Comparison of ENCODE assay signal across 18 cellular contexts in the genomic region with DNA sequence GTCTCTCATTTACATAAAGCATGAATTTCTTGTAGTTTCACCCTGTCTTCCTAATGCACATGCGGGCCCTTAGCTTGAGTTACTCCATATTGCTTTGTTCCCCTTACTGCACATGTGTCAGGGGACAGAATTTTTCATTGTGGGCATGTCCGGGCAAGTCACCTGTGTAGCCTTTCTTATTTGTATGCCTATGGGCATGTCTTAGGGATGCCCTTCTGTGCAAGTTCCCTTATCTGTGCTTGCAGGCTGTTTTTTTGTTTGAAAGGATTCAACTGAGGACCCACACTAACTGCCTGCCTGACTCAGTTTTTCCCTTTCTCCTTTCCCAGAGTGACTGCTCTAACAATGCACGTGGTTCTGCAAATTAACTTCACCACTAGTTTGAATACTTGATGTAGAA.
DNase-seq lines count a peak whose midpoint lies in the region; ATAC-seq, FAIRE-seq and TF ChIP-seq lines count a peak whose summit lies in the region.
"Had no signal": no experiment of that assay in that cellular context is flagged by ENCODE, and none has a peak within 500 bp of the region (broad histone marks: within the 10 kb centered on the region; RNA-seq: fewer than 3 reads in every experiment).

No MANE protein-coding gene starts in this region.

- H3K9me1 ChIP-seq in IMR-90 (ENCODE audit: insufficient read depth, low read length), result no peaks in the 10 kb centered on the region

- H3K79me1 ChIP-seq in IMR-90 (ENCODE audit: low read depth in 1 of 2, low read length in 2 of 2) (no peaks in the 10 kb centered on the region), H1 (ENCODE audit: low read depth, low read length) (no peaks in the 10 kb centered on the region)

- DNase-seq in GDM1 (lab: John Stamatoyannopoulos, UW) (peak; percentile 2), IMR-90 (no peak), H1 (ENCODE audit: low read depth in 1 of 2, low spot score in 2 of 2) (no peak), foreskin keratinocyte (peak; percentile 9 to 30), NCI-H446 treated with DMSO at 0.1 percent for 48 hours (lab: John Stamatoyannopoulos, UW) (no peak), cortex of kidney (lab: John Stamatoyannopoulos, UW) (no peak), NCI-H510A (lab: John Stamatoyannopoulos, UW) (no peak), posterior cingulate gyrus (no peak)
- DNase-seq: ACHN; BE2C; C1 segment of cervical spinal cord; Caco-2; CD4-positive, CD25-positive, alpha-beta regulatory T cell; DMS153; DMS79; GF-D8 had no signal

- H3K4me3 ChIP-seq in IMR-90 (ENCODE audit: insufficient read depth, low read depth, low read length) (no peak overlapping the region), H1 (ENCODE audit: extremely low read depth in 1 of 4, insufficient read depth in 2 of 4, low read depth in 3 of 4, low read length in 4 of 4) (no peak overlapping the region)
- H3K4me3 ChIP-seq: HAP-1, K562 had no signal

- H3K4me2 ChIP-seq in IMR-90 (ENCODE audit: low read depth, low read length) (no peak overlapping the region), H1 (ENCODE audit: insufficient read depth in 1 of 2, low read depth in 2 of 2, low read length in 2 of 2) (no peak overlapping the region)

- no peak overlapping the region for H2AK5ac ChIP-seq in IMR-90 (ENCODE audit: low read depth, low read length)
- H2AK5ac ChIP-seq in H1 (ENCODE audit: low read depth, low read length), result no peak overlapping the region

- in situ Hi-C loops in IMR-90 (cut with MboI; ENCODE audit: low sequenced_read_pairs), result no loop called here

- TF ChIP-seq RAD21 in IMR-90 (IDR thresholded peaks at IDR 0.05; ENCODE audit: low read length) (no peak), H1 (IDR thresholded peaks at IDR 0.05 in 1 of 2, conservative IDR thresholded peaks at IDR 0.05 in 1 of 2; ENCODE audit: low read depth in 2 of 2, low read length in 2 of 2) (no peak)

- H2BK20ac ChIP-seq in IMR-90 (ENCODE audit: low read depth, low read length), result no peak overlapping the region
- H2BK20ac ChIP-seq in H1 (ENCODE audit: low read length), result no peak overlapping the region

- TF ChIP-seq POLR2A in IMR-90 (IDR thresholded peaks at IDR 0.05; ENCODE audit: low read depth, low read length) (no peak), H1 (IDR thresholded peaks at IDR 0.05; ENCODE audit: control extremely low read depth in 1 of 2, low read depth in 2 of 2, low read length in 2 of 2) (no peak)

- no peaks in the 10 kb centered on the region for H3K4me1 ChIP-seq in IMR-90 (ENCODE audit: control insufficient read depth, insufficient read depth, low read length)
- peaks cover 0 to 6% (median under 1%) of the 10 kb centered on the region in 4 experiments; a peak in 2 of 7 replicates for H3K4me1 ChIP-seq in H1 (replicated peaks in 1 of 4; ENCODE audit: control insufficient read depth in 3 of 4, insufficient read depth in 4 of 4, low read length in 3 of 4)
- no peaks in the 10 kb centered on the region for H3K4me1 ChIP-seq in foreskin keratinocyte
- H3K4me1 ChIP-seq: BE2C, Caco-2, HAP-1 had no signal

- no peaks in the 10 kb centered on the region for H4K20me1 ChIP-seq in IMR-90 (ENCODE audit: insufficient read depth, low read length)
- no peaks in the 10 kb centered on the region for H4K20me1 ChIP-seq in H1 (replicated peaks in 1 of 2; ENCODE audit: control insufficient read depth in 1 of 2, insufficient read depth in 2 of 2, low read length in 2 of 2)

- no peaks in the 10 kb centered on the region for H3K23me2 ChIP-seq in H1 (ENCODE audit: low read depth, low read length)

- intact Hi-C loops in IMR-90 (cut with micrococcal nuclease) (loop anchor here (10.0 kb wide), 1 partner anchor 1570 kb away; no protein-coding TSS in a partner anchor), posterior cingulate gyrus (cut with DNase I) (loop anchor here (5.0 kb wide), 1 partner anchor 1397 kb away; no protein-coding TSS in a partner anchor)

- H3K9me3 ChIP-seq in IMR-90 (ENCODE audit: control insufficient read depth, insufficient read depth, low read length), result no peaks in the 10 kb centered on the region
- peaks cover 14 to 21% of the 10 kb centered on the region in 2 experiments; a peak in 3 of 4 replicates for H3K9me3 ChIP-seq in H1 (ENCODE audit: insufficient read depth in 2 of 2, low read depth in 1 of 2, low read length in 1 of 2)
- H3K9me3 ChIP-seq: BE2C, Caco-2, HAP-1 had no signal

- H2BK12ac ChIP-seq in H1 (ENCODE audit: low read depth, low read length), result no peak overlapping the region

- H3K79me2 ChIP-seq in H1 (ENCODE audit: control insufficient read depth in 1 of 2, insufficient read depth in 2 of 2, low read length in 2 of 2), result no peaks in the 10 kb centered on the region

- H4K5ac ChIP-seq in IMR-90 (ENCODE audit: low read depth, low read length), result peak overlapping the region; percentile 48; the same call in 1 of the 2 replicates
- H4K5ac ChIP-seq in H1 (ENCODE audit: insufficient read length, low read depth, low read length), result no peak overlapping the region

- no CpG with 5 or more reads among the region's 3 CpGs for WGBS in IMR-90 (ENCODE audit: extremely low coverage in 2 of 2, insufficient read length in 1 of 2), 2 experiments
- WGBS in H1 (ENCODE audit: extremely low coverage in 1 of 2, insufficient coverage in 1 of 2, insufficient read length in 1 of 2, insufficient replicate concordance in 2 of 2, low coverage in 1 of 2, low lambda C conversion rate in 2 of 2, missing lambda C conversion rate in 1 of 2), 2 experiments, result 88% methylated on average over 3 of the region's 3 CpGs; no CpG with 5 or more reads in 1 of the 2 experiments

- no peak for TF ChIP-seq EP300 in H1 (IDR thresholded peaks at IDR 0.05; ENCODE audit: borderline replicate concordance in 1 of 2, low read depth in 2 of 2, low read length in 2 of 2)

- H2AFZ ChIP-seq in IMR-90 (replicated peaks; ENCODE audit: low read length, poor library complexity) (no peak overlapping the region), H1 (ENCODE audit: low read length) (peak overlapping the region; percentile 56; the same call in 1 of the 2 replicates)

- no peak for ATAC-seq in IMR-90 (ENCODE audit: low read depth)
- ATAC-seq in foreskin keratinocyte, result no peak
- ATAC-seq: K562 had no signal

- H3K9ac ChIP-seq in IMR-90 (ENCODE audit: low read depth, low read length) (no peak overlapping the region), H1 (replicated peaks in 1 of 4; ENCODE audit: extremely low read depth in 1 of 4, low read depth in 3 of 4, low read length in 3 of 4) (no peak overlapping the region)

- H3K23ac ChIP-seq in IMR-90 (ENCODE audit: low read depth, low read length), result no peak overlapping the region
- H3K23ac ChIP-seq in H1 (ENCODE audit: insufficient read length), result no peak overlapping the region

- no peak overlapping the region for H3K27ac ChIP-seq in IMR-90 (ENCODE audit: insufficient read depth, low read length)
- no peak overlapping the region for H3K27ac ChIP-seq in H1 (ENCODE audit: low read depth, low read length)
- H3K27ac ChIP-seq in foreskin keratinocyte, result no peak overlapping the region

- H2BK5ac ChIP-seq in IMR-90 (ENCODE audit: low read depth, low read length, poor library complexity, severe bottlenecking) (no peak overlapping the region), H1 (ENCODE audit: low read depth, low read length) (no peak overlapping the region)

- no peak overlapping the region for H4K91ac ChIP-seq in IMR-90 (ENCODE audit: insufficient read depth, low read depth, low read length)
- H4K91ac ChIP-seq in H1 (replicated peaks; ENCODE audit: insufficient read length, low read length), result peak overlapping the region; percentile 76

- no peak overlapping the region for H3K4ac ChIP-seq in IMR-90 (ENCODE audit: low read depth, low read length)
- H3K4ac ChIP-seq in H1 (replicated peaks; ENCODE audit: insufficient read length, low read depth, low read length), result no peak overlapping the region

- BruUV-seq in IMR-90 (replicated peaks; lab: Mats Ljungman, UMichigan), result no TSS peak

- FAIRE-seq in H1 (lab: Jason Lieb, UNC), result no peak
- FAIRE-seq: K562 had no signal

- H3K56ac ChIP-seq in IMR-90 (ENCODE audit: extremely low read depth, insufficient read depth, low read length) (no peak overlapping the region), H1 (replicated peaks; ENCODE audit: insufficient read length, low read depth, low read length) (no peak overlapping the region)

- H4K8ac ChIP-seq in IMR-90 (ENCODE audit: low read depth in 2 of 2, low read length in 2 of 2), result no peak overlapping the region
- H4K8ac ChIP-seq in H1 (ENCODE audit: extremely low read depth, insufficient read depth, low read length), result no peak overlapping the region

- H2BK15ac ChIP-seq in IMR-90 (ENCODE audit: low read depth, low read length), result no peak overlapping the region
- no peak overlapping the region for H2BK15ac ChIP-seq in H1 (ENCODE audit: low read length)

- no peak overlapping the region for H2AK9ac ChIP-seq in IMR-90 (replicated peaks; ENCODE audit: low read depth, low read length, poor library complexity)

- H3K27me3 ChIP-seq in IMR-90 (ENCODE audit: control insufficient read depth, insufficient read depth, low read length), result no peaks in the 10 kb centered on the region; the same call in 1 of the 2 replicates
- no peaks in the 10 kb centered on the region for H3K27me3 ChIP-seq in H1 (replicated peaks in 1 of 4; ENCODE audit: control insufficient read depth in 3 of 4, extremely low read depth in 1 of 4, insufficient read depth in 3 of 4, low read length in 3 of 4)
- H3K27me3 ChIP-seq in foreskin keratinocyte, result peaks cover 2% of the 10 kb centered on the region
- H3K27me3 ChIP-seq: BE2C had no signal

- H3K36me3 ChIP-seq in IMR-90 (ENCODE audit: control insufficient read depth, insufficient read depth, low read length) (no peaks in the 10 kb centered on the region), H1 (ENCODE audit: control insufficient read depth in 2 of 4, insufficient read depth in 4 of 4, low read length in 3 of 4) (no peaks in the 10 kb centered on the region; a peak in 2 of 8 replicates)
- H3K36me3 ChIP-seq: BE2C, HAP-1 had no signal

- peak overlapping the region; percentile 52; the same call in 1 of the 2 replicates for H3K18ac ChIP-seq in IMR-90 (ENCODE audit: low read depth, low read length)
- no peak overlapping the region for H3K18ac ChIP-seq in H1 (ENCODE audit: extremely low read depth, low read length)

- POLR2A ChIA-PET in IMR-90 (lab: Charles Lee; ENCODE audit: unreplicated experiment), result no interaction called here
- POLR2A ChIA-PET in H1 (lab: Charles Lee; ENCODE audit: partially characterized antibody), result no interaction called here

- dilution Hi-C loops in IMR-90 (cut with HindIII; ENCODE audit: low sequenced_read_pairs, unreplicated experiment), result no loop called here

- no peak for TF ChIP-seq CTCF in IMR-90 (conservative IDR thresholded peaks at IDR 0.05; ENCODE audit: low read depth, low read length)
- TF ChIP-seq CTCF in H1 (IDR thresholded peaks at IDR 0.05; ENCODE audit: control extremely low read depth in 1 of 3, insufficient read depth in 1 of 3, low read depth in 1 of 3, low read length in 3 of 3), result no peak
- TF ChIP-seq CTCF in foreskin keratinocyte (conservative IDR thresholded peaks at IDR 0.05), result no peak

- H3K14ac ChIP-seq in IMR-90 (replicated peaks; ENCODE audit: low read depth, low read length), result no peak overlapping the region
- no peak overlapping the region for H3K14ac ChIP-seq in H1 (ENCODE audit: insufficient read length)

- H2BK120ac ChIP-seq in IMR-90 (ENCODE audit: low read depth, low read length), result no peak overlapping the region
- H2BK120ac ChIP-seq in H1 (replicated peaks; ENCODE audit: low read depth, low read length), result peak overlapping the region; percentile 66

- CTCF ChIA-PET in IMR-90 (lab: Yijun Ruan, JAX), result no interaction called here
- CTCF ChIA-PET in H1 (lab: Charles Lee; ENCODE audit: partially characterized antibody), result no interaction called here

Comparison
In these comparisons a context has a peak if more than half of its experiments do, and no peak if none do; other contexts are left out.
1. DNase-seq: peak in GDM1 (single experiment) and foreskin keratinocyte (2 of 2); none in IMR-90 (single experiment), H1 (0 of 2), NCI-H446 treated with DMSO at 0.1 percent for 48 hours (single experiment), cortex of kidney (single experiment), NCI-H510A (single experiment) and posterior cingulate gyrus (0 of 10).